Comparison of ENCODE assay signal across 1 cellular context in the genomic region with DNA sequence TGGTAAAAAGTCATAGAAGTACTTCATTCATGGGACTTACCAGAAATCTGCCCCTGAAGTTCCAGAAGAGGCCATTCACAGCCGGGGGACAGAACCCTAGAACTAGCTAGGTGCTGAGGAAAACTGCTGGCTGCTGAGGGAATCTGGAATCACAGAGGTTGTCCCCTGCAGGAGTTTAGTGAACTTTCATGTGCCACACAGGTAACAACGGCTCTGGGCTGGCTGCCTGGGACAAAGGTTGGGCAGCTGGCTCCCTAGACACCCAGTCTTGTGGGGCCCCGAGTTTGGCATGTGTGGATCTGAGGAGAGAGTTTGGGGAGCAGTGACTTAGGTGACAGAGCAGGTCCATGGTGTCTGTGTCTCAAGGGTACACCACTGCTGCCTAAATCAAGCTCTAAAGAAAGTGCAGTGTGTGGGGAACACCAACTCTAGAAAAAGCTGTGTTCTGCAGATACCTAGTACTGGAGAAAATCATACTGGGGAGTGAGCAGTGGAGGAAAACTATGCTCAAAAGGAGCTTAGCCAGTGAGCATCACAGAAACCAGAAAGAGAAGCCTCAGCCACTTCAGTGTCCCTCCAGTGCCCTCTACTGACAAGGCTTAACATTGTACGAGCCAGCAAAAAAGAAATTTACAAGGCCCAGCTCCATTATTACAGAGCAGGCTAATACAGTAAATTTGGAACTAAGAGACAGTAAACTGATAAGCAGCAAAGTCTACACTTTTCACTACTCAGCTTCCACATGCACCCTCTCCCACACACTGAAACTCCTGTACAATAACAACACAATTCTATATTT.
TF ChIP-seq lines count a peak whose summit lies in the region.

No MANE protein-coding gene starts in this region.

TF ChIP-seq in HepG2, 621 proteins besides CTCF, POLR2A, EP300 and RAD21 (continued from another document):
- TF ChIP-seq, protein P1, sequence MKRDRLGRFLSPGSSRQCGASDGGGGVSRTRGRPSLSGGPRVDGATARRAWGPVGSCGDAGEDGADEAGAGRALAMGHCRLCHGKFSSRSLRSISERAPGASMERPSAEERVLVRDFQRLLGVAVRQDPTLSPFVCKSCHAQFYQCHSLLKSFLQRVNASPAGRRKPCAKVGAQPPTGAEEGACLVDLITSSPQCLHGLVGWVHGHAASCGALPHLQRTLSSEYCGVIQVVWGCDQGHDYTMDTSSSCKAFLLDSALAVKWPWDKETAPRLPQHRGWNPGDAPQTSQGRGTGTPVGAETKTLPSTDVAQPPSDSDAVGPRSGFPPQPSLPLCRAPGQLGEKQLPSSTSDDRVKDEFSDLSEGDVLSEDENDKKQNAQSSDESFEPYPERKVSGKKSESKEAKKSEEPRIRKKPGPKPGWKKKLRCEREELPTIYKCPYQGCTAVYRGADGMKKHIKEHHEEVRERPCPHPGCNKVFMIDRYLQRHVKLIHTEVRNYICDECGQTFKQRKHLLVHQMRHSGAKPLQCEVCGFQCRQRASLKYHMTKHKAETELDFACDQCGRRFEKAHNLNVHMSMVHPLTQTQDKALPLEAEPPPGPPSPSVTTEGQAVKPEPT (CRISPR knock-in tag; IDR thresholded peaks at IDR 0.05; ENCODE audit: low read depth) = no peak
- TF ChIP-seq JDP2 (CRISPR knock-in tag; IDR thresholded peaks at IDR 0.05; ENCODE audit: borderline replicate concordance) (no peak), TCF7 (IDR thresholded peaks at IDR 0.05; ENCODE audit: low read depth) (no peak), ZNF180 (CRISPR knock-in tag; IDR thresholded peaks at IDR 0.05; ENCODE audit: borderline replicate concordance, low read depth) (no peak), REPIN1 (CRISPR knock-in tag; IDR thresholded peaks at IDR 0.05; ENCODE audit: borderline replicate concordance, low read depth) (0 out of 2 replicates have a peak, but pooled peaks have one; percentile 19), STAG1 (CRISPR knock-in tag; IDR thresholded peaks at IDR 0.05) (peak; percentile 84), SMC3 (IDR thresholded peaks at IDR 0.05; ENCODE audit: low read length) (peak; percentile 65), HNRNPLL (IDR thresholded peaks at IDR 0.05; ENCODE audit: low read depth, low read length, poor library complexity, severe bottlenecking) (no peak), SMYD3 (CRISPR knock-in tag; IDR thresholded peaks at IDR 0.05) (no peak), CBX1 (IDR thresholded peaks at IDR 0.05; ENCODE audit: low read depth) (no peak), SP140L (CRISPR knock-in tag; IDR thresholded peaks at IDR 0.05; ENCODE audit: borderline replicate concordance) (0 out of 2 replicates have a peak, but pooled peaks have one; percentile 31), DNMT1 (CRISPR knock-in tag; IDR thresholded peaks at IDR 0.05) (no peak), ZNF766 (CRISPR knock-in tag; IDR thresholded peaks at IDR 0.05; ENCODE audit: borderline replicate concordance) (no peak), ZSCAN12 (CRISPR knock-in tag; IDR thresholded peaks at IDR 0.05) (no peak), ZNF564 (CRISPR knock-in tag; IDR thresholded peaks at IDR 0.05) (no peak), ZNF720 (CRISPR knock-in tag; IDR thresholded peaks at IDR 0.05) (no peak), SRY (CRISPR knock-in tag; IDR thresholded peaks at IDR 0.05) (no peak), PAWR (CRISPR knock-in tag; IDR thresholded peaks at IDR 0.05; ENCODE audit: borderline replicate concordance) (no peak)
- TF ChIP-seq, protein P2, sequence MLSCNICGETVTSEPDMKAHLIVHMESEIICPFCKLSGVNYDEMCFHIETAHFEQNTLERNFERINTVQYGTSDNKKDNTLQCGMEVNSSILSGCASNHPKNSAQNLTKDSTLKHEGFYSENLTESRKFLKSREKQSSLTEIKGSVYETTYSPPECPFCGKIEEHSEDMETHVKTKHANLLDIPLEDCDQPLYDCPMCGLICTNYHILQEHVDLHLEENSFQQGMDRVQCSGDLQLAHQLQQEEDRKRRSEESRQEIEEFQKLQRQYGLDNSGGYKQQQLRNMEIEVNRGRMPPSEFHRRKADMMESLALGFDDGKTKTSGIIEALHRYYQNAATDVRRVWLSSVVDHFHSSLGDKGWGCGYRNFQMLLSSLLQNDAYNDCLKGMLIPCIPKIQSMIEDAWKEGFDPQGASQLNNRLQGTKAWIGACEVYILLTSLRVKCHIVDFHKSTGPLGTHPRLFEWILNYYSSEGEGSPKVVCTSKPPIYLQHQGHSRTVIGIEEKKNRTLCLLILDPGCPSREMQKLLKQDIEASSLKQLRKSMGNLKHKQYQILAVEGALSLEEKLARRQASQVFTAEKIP (CRISPR knock-in tag; IDR thresholded peaks at IDR 0.05; ENCODE audit: borderline replicate concordance) = no peak
- TF ChIP-seq, protein P3, sequence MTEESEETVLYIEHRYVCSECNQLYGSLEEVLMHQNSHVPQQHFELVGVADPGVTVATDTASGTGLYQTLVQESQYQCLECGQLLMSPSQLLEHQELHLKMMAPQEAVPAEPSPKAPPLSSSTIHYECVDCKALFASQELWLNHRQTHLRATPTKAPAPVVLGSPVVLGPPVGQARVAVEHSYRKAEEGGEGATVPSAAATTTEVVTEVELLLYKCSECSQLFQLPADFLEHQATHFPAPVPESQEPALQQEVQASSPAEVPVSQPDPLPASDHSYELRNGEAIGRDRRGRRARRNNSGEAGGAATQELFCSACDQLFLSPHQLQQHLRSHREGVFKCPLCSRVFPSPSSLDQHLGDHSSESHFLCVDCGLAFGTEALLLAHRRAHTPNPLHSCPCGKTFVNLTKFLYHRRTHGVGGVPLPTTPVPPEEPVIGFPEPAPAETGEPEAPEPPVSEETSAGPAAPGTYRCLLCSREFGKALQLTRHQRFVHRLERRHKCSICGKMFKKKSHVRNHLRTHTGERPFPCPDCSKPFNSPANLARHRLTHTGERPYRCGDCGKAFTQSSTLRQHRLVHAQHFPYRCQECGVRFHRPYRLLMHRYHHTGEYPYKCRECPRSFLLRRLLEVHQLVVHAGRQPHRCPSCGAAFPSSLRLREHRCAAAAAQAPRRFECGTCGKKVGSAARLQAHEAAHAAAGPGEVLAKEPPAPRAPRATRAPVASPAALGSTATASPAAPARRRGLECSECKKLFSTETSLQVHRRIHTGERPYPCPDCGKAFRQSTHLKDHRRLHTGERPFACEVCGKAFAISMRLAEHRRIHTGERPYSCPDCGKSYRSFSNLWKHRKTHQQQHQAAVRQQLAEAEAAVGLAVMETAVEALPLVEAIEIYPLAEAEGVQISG (CRISPR knock-in tag; IDR thresholded peaks at IDR 0.05) = no peak
- TF ChIP-seq, protein P4, sequence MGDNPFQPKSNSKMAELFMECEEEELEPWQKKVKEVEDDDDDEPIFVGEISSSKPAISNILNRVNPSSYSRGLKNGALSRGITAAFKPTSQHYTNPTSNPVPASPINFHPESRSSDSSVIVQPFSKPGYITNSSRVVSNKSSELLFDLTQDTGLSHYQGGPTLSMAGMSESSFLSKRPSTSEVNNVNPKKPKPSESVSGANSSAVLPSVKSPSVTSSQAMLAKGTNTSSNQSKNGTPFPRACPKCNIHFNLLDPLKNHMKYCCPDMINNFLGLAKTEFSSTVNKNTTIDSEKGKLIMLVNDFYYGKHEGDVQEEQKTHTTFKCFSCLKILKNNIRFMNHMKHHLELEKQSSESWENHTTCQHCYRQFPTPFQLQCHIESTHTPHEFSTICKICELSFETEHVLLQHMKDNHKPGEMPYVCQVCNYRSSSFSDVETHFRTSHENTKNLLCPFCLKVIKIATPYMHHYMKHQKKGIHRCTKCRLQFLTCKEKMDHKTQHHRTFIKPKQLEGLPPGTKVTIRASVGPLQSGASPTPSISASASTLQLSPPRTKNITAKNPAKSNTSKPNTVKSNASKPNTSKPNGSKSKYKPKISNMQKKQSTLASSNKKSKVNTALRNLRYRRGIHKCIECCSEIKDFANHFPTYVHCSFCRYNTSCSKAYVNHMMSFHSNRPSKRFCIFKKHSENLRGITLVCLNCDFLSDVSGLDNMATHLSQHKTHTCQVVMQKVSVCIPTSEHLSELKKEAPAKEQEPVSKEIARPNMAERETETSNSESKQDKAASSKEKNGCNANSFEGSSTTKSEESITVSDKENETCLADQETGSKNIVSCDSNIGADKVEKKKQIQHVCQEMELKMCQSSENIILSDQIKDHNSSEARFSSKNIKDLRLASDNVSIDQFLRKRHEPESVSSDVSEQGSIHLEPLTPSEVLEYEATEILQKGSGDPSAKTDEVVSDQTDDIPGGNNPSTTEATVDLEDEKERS (CRISPR knock-in tag; IDR thresholded peaks at IDR 0.05) = peak; percentile 74; the same call in 1 of the 2 replicates
